Comparison of ENCODE assay signal across 20 cellular contexts in genomic region chr10:110110338-110110737, GRCh38.
DNase-seq lines count a peak whose midpoint lies in the region; ATAC-seq, FAIRE-seq and TF ChIP-seq lines count a peak whose summit lies in the region.
"Had no signal": no experiment of that assay in that cellular context is flagged by ENCODE, and none has a peak within 500 bp of the region (broad histone marks: within the 10 kb centered on the region; RNA-seq: fewer than 3 reads in every experiment).

No MANE protein-coding gene starts in this region.

- no peak overlapping the region for H3K4me2 ChIP-seq in GM12878 (ENCODE audit: control insufficient read depth, insufficient read depth)
- H3K4me2 ChIP-seq: GM23338 had no signal

- no peaks in the 10 kb centered on the region; a peak in 3 of 4 replicates for H3K36me3 ChIP-seq in GM12878 (ENCODE audit: control insufficient read depth in 2 of 2, insufficient read depth in 2 of 2, low read length in 1 of 2)

- POLR2A ChIA-PET in GM12878 (lab: Charles Lee), result interaction anchor here (1.0 to 1.8 kb wide), 2 partner anchors 14 to 214 kb away, joined by 4 to 5 read pairs; no protein-coding TSS in a partner anchor

- TF ChIP-seq EP300 in GM12878 (IDR thresholded peaks at IDR 0.05; ENCODE audit: borderline replicate concordance in 1 of 2, control insufficient read depth in 1 of 2, low read depth in 2 of 2, low read length in 2 of 2), result no peak

- no peaks in the 10 kb centered on the region for H3K9me3 ChIP-seq in GM12878 (replicated peaks; ENCODE audit: control insufficient read depth, insufficient read depth, low read length)

- SMC1A ChIA-PET in GM12878 (lab: Charles Lee; ENCODE audit: uncharacterized antibody, unreplicated experiment), result interaction anchor here (0.5 to 3.7 kb wide), 10 partner anchors 10 to 226 kb away, joined by 3 to 9 read pairs (median 3); no protein-coding TSS in a partner anchor

- RAD21 ChIA-PET in GM12878 (lab: Charles Lee; ENCODE audit: unreplicated experiment), result interaction anchor here (1.0 to 1.7 kb wide), 2 partner anchors 29 to 132 kb away, joined by 3 to 5 read pairs; no protein-coding TSS in a partner anchor

- H3K27ac Mint-ChIP-seq in activated T-cell treated with anti-CD3 and anti-CD28 coated beads, Interleukin-2, amount 50 U/mL, for 24 hours, result peak overlapping the region; percentile 71
- peak overlapping the region; percentile 22 for H3K27ac Mint-ChIP-seq in stimulated activated memory B cell treated with anti-CD40 and anti-IgM and Interleukin-4, amounts not matched to agents 10 μg/mL and 1 μg/mL and 100 μg/mL, for 72 hours
- no peak overlapping the region for H3K27ac Mint-ChIP-seq in progenitor cell of endocrine pancreas
- H3K27ac Mint-ChIP-seq: GM23338 had no signal

- DNase-seq in activated T-cell treated with anti-CD3 and anti-CD28 coated beads, Interleukin-2, amount 50 U/mL, for 24 hours, result no peak
- no peak for DNase-seq in activated T-cell treated with anti-CD3 and anti-CD28 coated beads, Interleukin-2, amount 50 U/mL, for 48 hours
- DNase-seq in GM12878 (ENCODE audit: low read depth, low spot score) (no peak), progenitor cell of endocrine pancreas (ENCODE audit: low spot score, unreplicated experiment) (no peak), HCEC 1CT (no peak), NCI-H1417 (lab: John Stamatoyannopoulos, UW) (no peak)
- DNase-seq: activated CD4-positive, alpha-beta T cell treated with anti-CD3 and anti-CD28 coated beads for 1 hour; amniotic stem cell; central memory CD4-positive, alpha-beta T cell; COR-L47; effector CD4-positive, alpha-beta T cell; head of caudate nucleus; mesenchymal stem cell; NCI-H2029; NCI-H446 treated with DMSO at 0.1 percent for 48 hours; SHP77 had no signal

- no peak overlapping the region for H2AFZ ChIP-seq in GM12878 (ENCODE audit: control insufficient read depth, low read depth, low read length)
- H2AFZ ChIP-seq: GM23338 had no signal

- peaks cover 62% of the 10 kb centered on the region for H3K36me3 Mint-ChIP-seq in activated T-cell treated with anti-CD3 and anti-CD28 coated beads, Interleukin-2, amount 50 U/mL, for 24 hours (ENCODE audit: low read depth)
- H3K36me3 Mint-ChIP-seq in stimulated activated memory B cell treated with anti-CD40 and anti-IgM and Interleukin-4, amounts not matched to agents 10 μg/mL and 1 μg/mL and 100 μg/mL, for 72 hours, result peaks cover 30% of the 10 kb centered on the region
- H3K36me3 Mint-ChIP-seq in progenitor cell of endocrine pancreas (ENCODE audit: insufficient read depth), result peaks cover 16% of the 10 kb centered on the region

- peaks cover 45% of the 10 kb centered on the region for H3K4me1 Mint-ChIP-seq in activated T-cell treated with anti-CD3 and anti-CD28 coated beads, Interleukin-2, amount 50 U/mL, for 24 hours (ENCODE audit: low read depth)
- peaks cover 12% of the 10 kb centered on the region for H3K4me1 Mint-ChIP-seq in stimulated activated memory B cell treated with anti-CD40 and anti-IgM and Interleukin-4, amounts not matched to agents 10 μg/mL and 1 μg/mL and 100 μg/mL, for 72 hours
- no peaks in the 10 kb centered on the region for H3K4me1 Mint-ChIP-seq in progenitor cell of endocrine pancreas (ENCODE audit: low read depth)
- H3K4me1 Mint-ChIP-seq: GM23338, neural crest cell had no signal

- H3K4me1 ChIP-seq in GM12878 (ENCODE audit: control insufficient read depth, insufficient read depth, low read length), result no peaks in the 10 kb centered on the region

- H3K79me2 ChIP-seq in GM12878 (ENCODE audit: control insufficient read depth, insufficient read depth, low read length), result no peaks in the 10 kb centered on the region

- 97% methylated on average over 3 of the region's 3 CpGs for WGBS in GM12878 (ENCODE audit: insufficient coverage, insufficient replicate concordance, low lambda C conversion rate, missing lambda C conversion rate)

- no peak overlapping the region for H3K9ac ChIP-seq in GM12878 (ENCODE audit: control insufficient read depth, insufficient read depth, low read length)

- no peaks in the 10 kb centered on the region for H3K9me3 Mint-ChIP-seq in activated T-cell treated with anti-CD3 and anti-CD28 coated beads, Interleukin-2, amount 50 U/mL, for 24 hours
- no peaks in the 10 kb centered on the region for H3K9me3 Mint-ChIP-seq in stimulated activated memory B cell treated with anti-CD40 and anti-IgM and Interleukin-4, amounts not matched to agents 10 μg/mL and 1 μg/mL and 100 μg/mL, for 72 hours
- no peaks in the 10 kb centered on the region for H3K9me3 Mint-ChIP-seq in progenitor cell of endocrine pancreas (ENCODE audit: low read depth)
- H3K9me3 Mint-ChIP-seq: GM23338, neural crest cell had no signal

- no TSS peak for BruUV-seq in GM12878 (replicated peaks; lab: Mats Ljungman, UMichigan)

- H3K27me3 Mint-ChIP-seq in activated T-cell treated with anti-CD3 and anti-CD28 coated beads, Interleukin-2, amount 50 U/mL, for 24 hours, result no peaks in the 10 kb centered on the region
- no peaks in the 10 kb centered on the region for H3K27me3 Mint-ChIP-seq in stimulated activated memory B cell treated with anti-CD40 and anti-IgM and Interleukin-4, amounts not matched to agents 10 μg/mL and 1 μg/mL and 100 μg/mL, for 72 hours
- H3K27me3 Mint-ChIP-seq in progenitor cell of endocrine pancreas, result no peaks in the 10 kb centered on the region

- no peak for TF ChIP-seq RAD21 in GM12878 (IDR thresholded peaks at IDR 0.05; ENCODE audit: insufficient read depth, low read depth, low read length)

- no peak overlapping the region for H3K4me3 ChIP-seq in GM12878
- H3K4me3 ChIP-seq: GM23338 had no signal

- no peak for TF ChIP-seq POLR2A in GM12878 (IDR thresholded peaks at IDR 0.05; ENCODE audit: low read depth, low read length)

- no peaks in the 10 kb centered on the region for H4K20me1 ChIP-seq in GM12878 (ENCODE audit: control insufficient read depth, insufficient read depth)

- CTCF ChIA-PET in GM12878 (lab: Yijun Ruan, JAX), result interaction anchor here (0.5 to 1.1 kb wide), 5 partner anchors 9 to 226 kb away, joined by 3 to 6 read pairs (median 3); no protein-coding TSS in a partner anchor

- in situ Hi-C loops in GM12878 (cut with MboI), result no loop called here

- peak; percentile 18 for FAIRE-seq in GM12878 (lab: Jason Lieb, UNC)

- TF ChIP-seq CTCF in GM12878 (IDR thresholded peaks at IDR 0.05 in 2 of 3, conservative IDR thresholded peaks at IDR 0.05 in 1 of 3; ENCODE audit: control insufficient read depth in 2 of 3, extremely low read depth in 1 of 3, insufficient read depth in 1 of 3, low read depth in 3 of 3, low read length in 3 of 3) (no peak), progenitor cell of endocrine pancreas (IDR thresholded peaks at IDR 0.05; ENCODE audit: unreplicated experiment) (no peak)

- H3K4me3 Mint-ChIP-seq in activated T-cell treated with anti-CD3 and anti-CD28 coated beads, Interleukin-2, amount 50 U/mL, for 24 hours, result no peak overlapping the region
- no peak overlapping the region for H3K4me3 Mint-ChIP-seq in stimulated activated memory B cell treated with anti-CD40 and anti-IgM and Interleukin-4, amounts not matched to agents 10 μg/mL and 1 μg/mL and 100 μg/mL, for 72 hours
- no peak overlapping the region for H3K4me3 Mint-ChIP-seq in progenitor cell of endocrine pancreas (ENCODE audit: low read depth)
- H3K4me3 Mint-ChIP-seq: GM23338, neural crest cell had no signal

- no peak overlapping the region for H3K27ac ChIP-seq in GM12878 (ENCODE audit: control insufficient read depth, insufficient read depth)

- intact Hi-C loops in GM12878 (cut with micrococcal nuclease; ENCODE audit: unreplicated experiment), result no loop called here

- ATAC-seq in GM19351 (IDR thresholded peaks at IDR 0.05; ENCODE audit: unreplicated experiment), result peak; percentile 87
- peak; percentile 55 for ATAC-seq in GM12878
- peak; percentile 64 for ATAC-seq in stimulated activated memory B cell treated with anti-CD40 and anti-IgM and Interleukin-4, amounts not matched to agents 10 μg/mL and 1 μg/mL and 100 μg/mL, for 72 hours
- ATAC-seq: GM23338 had no signal

- H3K27me3 ChIP-seq in GM12878 (replicated peaks in 1 of 2; ENCODE audit: control insufficient read depth in 2 of 2, insufficient read depth in 2 of 2, low read length in 1 of 2), result no peaks in the 10 kb centered on the region

TF ChIP-seq in GM12878, 131 proteins besides CTCF, POLR2A, EP300 and RAD21:
- TF ChIP-seq PAX5 (IDR thresholded peaks at IDR 0.05; ENCODE audit: borderline replicate concordance, low read depth, low read length) (no peak), NRF1 (conservative IDR thresholded peaks at IDR 0.05; ENCODE audit: low read depth, low read length) (no peak), CBX5 (IDR thresholded peaks at IDR 0.05; ENCODE audit: low read depth) (no peak), IRF4 (IDR thresholded peaks at IDR 0.05; ENCODE audit: low read depth, low read length) (no peak), PRDM15 (CRISPR knock-in tag; IDR thresholded peaks at IDR 0.05) (no peak), SP1 (IDR thresholded peaks at IDR 0.05; ENCODE audit: low read depth, low read length) (no peak), MYC (IDR thresholded peaks at IDR 0.05; ENCODE audit: insufficient read depth, insufficient read length, insufficient replicate concordance, low read length, severe bottlenecking) (no peak), EED (IDR thresholded peaks at IDR 0.05; ENCODE audit: low read depth) (no peak)
